ENCODE assay signal across 11 cellular contexts in genomic region chr9:113580954-113581311, GRCh38.
DNase-seq lines count a peak whose midpoint lies in the region; ATAC-seq and TF ChIP-seq lines count a peak whose summit lies in the region.
"Had no signal": no experiment of that assay in that cellular context is flagged by ENCODE, and none has a peak within 500 bp of the region (broad histone marks: within the 10 kb centered on the region; RNA-seq: fewer than 3 reads in every experiment).

No MANE protein-coding gene starts in this region.

- H3K9me3 Mint-ChIP-seq in HFFc6: no peaks in the 10 kb centered on the region

- H3K27me3 Mint-ChIP-seq in HFFc6 (ENCODE audit: insufficient read depth): no peaks in the 10 kb centered on the region; the same call in 1 of the 2 replicates

- BruUV-seq in A673 (replicated peaks; lab: Mats Ljungman, UMichigan): no TSS peak

- intact Hi-C loops in right cardiac atrium (cut with DNase I): loop anchor here in 1 of 4 donors (10.0 kb wide), 1 partner anchor 56 kb away; no protein-coding TSS in a partner anchor
- intact Hi-C loops in spleen (cut with DNase I; ENCODE audit: low total_unique reads): no loop called here
- intact Hi-C loops in A673 (cut with micrococcal nuclease; ENCODE audit: unreplicated experiment): no loop called here

- ATAC-seq in right cardiac atrium (no peak), GM18498 (IDR thresholded peaks at IDR 0.05; ENCODE audit: unreplicated experiment) (no peak)

- TF ChIP-seq POLR2A in spleen (IDR thresholded peaks at IDR 0.05): no peak

- 48% methylated on average over 4 of the region's 4 CpGs for WGBS in right cardiac atrium
- WGBS in spleen, 5 donors: 20 to 43% (median 27%) methylated on average over 3 to 4 of the region's 4 CpGs

- DNase-seq in HFFc6 (no peak), right cardiac atrium (no peak), spleen (no peak), GM10248 (ENCODE audit: extremely low spot score) (no peak), NK-92 (lab: John Stamatoyannopoulos, UW; ENCODE audit: unreplicated experiment) (no peak), A673 (ENCODE audit: low spot score) (no peak)
- DNase-seq in activated CD4-positive, alpha-beta T cell treated with anti-CD3 and anti-CD28 coated beads, Interleukin-2, amount 50 U/mL, for 1 hour: peak; percentile 7

- H3K4me1 ChIP-seq in right cardiac atrium (ENCODE audit: control insufficient read depth, insufficient read depth, low read length): peaks cover 35% of the 10 kb centered on the region
- peaks cover 52 to 100% (median 91%) of the 10 kb centered on the region in 6 donors for H3K4me1 ChIP-seq in spleen
- H3K4me1 ChIP-seq in A673 (ENCODE audit: insufficient read depth, low read length, poor library complexity, severe bottlenecking): no peaks in the 10 kb centered on the region

- CTCF ChIA-PET in GM10248 (lab: Yijun Ruan, JAX): interaction anchor here (1.3 to 3.1 kb wide), 5 partner anchors 11 to 306 kb away, joined by 5 to 32 read pairs (median 8); partner anchors contain the start of genes CDC26 and PRPF4
- CTCF ChIA-PET in A673 (lab: Charles Lee): no interaction called here

- peaks cover 68% of the 10 kb centered on the region for H3K4me1 Mint-ChIP-seq in HFFc6 (ENCODE audit: low read depth)

- no peaks in the 10 kb centered on the region; the same call in 1 of the 2 replicates for H3K36me3 Mint-ChIP-seq in HFFc6 (ENCODE audit: low read depth)

- H3K27ac ChIP-seq in right cardiac atrium (ENCODE audit: low read length) (peak overlapping the region; percentile 85), spleen (peak overlapping the region; percentile 77 to 96 (median 92)), A673 (ENCODE audit: low read depth, low read length, poor library complexity, severe bottlenecking) (no peak overlapping the region)
- H3K27ac ChIP-seq: hepatocyte had no signal

- H3K4me3 ChIP-seq in right cardiac atrium (ENCODE audit: low read length) (no peak overlapping the region), spleen (peak overlapping the region in 7 of 8 donors; percentile 20 to 69 (median 36)), A673 (ENCODE audit: low read depth, low read length, poor library complexity, severe bottlenecking) (no peak overlapping the region)
- H3K4me3 ChIP-seq: hepatocyte, K562, SJSA1 had no signal

- H3K36me3 ChIP-seq in spleen: peaks cover 0 to 40% (median 27%) of the 10 kb centered on the region in 6 donors
- no peaks in the 10 kb centered on the region for H3K36me3 ChIP-seq in A673 (ENCODE audit: insufficient read depth, low read length, poor library complexity, severe bottlenecking)

- peak overlapping the region; percentile 99; the same call in 1 of the 2 replicates for H3K27ac Mint-ChIP-seq in HFFc6

- H3K9me3 ChIP-seq in right cardiac atrium (ENCODE audit: control insufficient read depth, low read length): no peaks in the 10 kb centered on the region
- H3K9me3 ChIP-seq in spleen: no peaks in the 10 kb centered on the region
- no peaks in the 10 kb centered on the region for H3K9me3 ChIP-seq in A673 (ENCODE audit: low read depth, low read length, poor library complexity, severe bottlenecking)
- H3K9me3 ChIP-seq: SJSA1 had no signal

- no peak for TF ChIP-seq CTCF in HFFc6 (IDR thresholded peaks at IDR 0.05)
- TF ChIP-seq CTCF in spleen (IDR thresholded peaks at IDR 0.05 in 8 of 11, conservative IDR thresholded peaks at IDR 0.05 in 3 of 11): no peak
- TF ChIP-seq CTCF in GM10248 (IDR thresholded peaks at IDR 0.05; ENCODE audit: control extremely low read depth, extremely low read depth, low read depth, missing control alignments): no peak
- no peak for TF ChIP-seq CTCF in A673 (conservative IDR thresholded peaks at IDR 0.05; ENCODE audit: low read depth, low read length)

- no peaks in the 10 kb centered on the region for H3K27me3 ChIP-seq in right cardiac atrium (ENCODE audit: control insufficient read depth, insufficient read depth)
- no peaks in the 10 kb centered on the region for H3K27me3 ChIP-seq in spleen (replicated peaks in 1 of 7)
- no peaks in the 10 kb centered on the region for H3K27me3 ChIP-seq in A673 (replicated peaks; ENCODE audit: insufficient read depth, low read depth, low read length, poor library complexity)
- H3K27me3 ChIP-seq: hepatocyte, SJSA1 had no signal

- POLR2A ChIA-PET in GM10248 (lab: Yijun Ruan, JAX) (no interaction called here), A673 (lab: Charles Lee; ENCODE audit: low non-redundant PET) (no interaction called here)

- no peak overlapping the region for H3K4me3 Mint-ChIP-seq in HFFc6

Comparison
In these comparisons a context has a peak if more than half of its experiments do, and no peak if none do; other contexts are left out.
1. H3K4me3 ChIP-seq: peak in spleen (7 of 8); none in right cardiac atrium (single experiment) and A673 (single experiment).